Comparison of ENCODE assay signal across 8 cellular contexts in the genomic region with DNA sequence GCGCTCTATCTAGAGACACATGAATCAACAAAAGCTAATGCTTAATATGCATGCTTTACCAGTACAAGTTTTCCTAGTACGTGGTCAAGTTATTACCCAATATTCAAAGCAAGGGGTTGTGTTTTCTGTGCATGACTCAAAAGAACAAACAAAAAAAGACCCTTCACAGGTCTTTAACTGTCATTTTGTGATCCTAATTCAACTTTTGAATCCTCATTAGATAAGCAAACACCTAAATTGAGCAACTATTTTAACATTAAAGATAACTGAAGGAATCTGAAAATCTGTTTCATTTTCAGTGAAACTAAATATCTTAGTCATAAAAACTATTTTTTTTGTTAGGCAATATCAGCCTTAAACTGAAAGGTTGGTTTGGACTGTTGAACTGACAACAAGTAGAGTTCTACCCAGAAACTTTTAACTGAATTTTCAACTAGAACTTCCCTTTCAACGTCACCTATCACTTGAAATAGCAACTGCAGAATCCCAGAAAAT.
DNase-seq lines count a peak whose midpoint lies in the region; ATAC-seq lines count a peak whose summit lies in the region.

No MANE protein-coding gene starts in this region.

- DNase-seq in CD1c-positive myeloid dendritic cell (ENCODE audit: extremely low spot score) (peak; percentile 57), astrocyte of the hippocampus (ENCODE audit: low read depth, low spot score) (peak; percentile 30), DMS 273 treated with DMSO at 0.1 percent for 48 hours (lab: John Stamatoyannopoulos, UW) (no peak), COR-L47 (lab: John Stamatoyannopoulos, UW) (no peak), NCI-H1048 (lab: John Stamatoyannopoulos, UW) (no peak)
- DNase-seq in stimulated activated naive CD8-positive, alpha-beta T cell treated with anti-CD3 and anti-CD28 coated beads, Interleukin-15, Interleukin-2, amounts not matched to agents 100 U/mL and 50 U/mL, for 24 hours = no peak

- ATAC-seq in GM19467 (IDR thresholded peaks at IDR 0.05; ENCODE audit: unreplicated experiment) (peak; percentile 58), HG03520 (IDR thresholded peaks at IDR 0.05; ENCODE audit: unreplicated experiment) (peak; percentile 70)
- ATAC-seq in stimulated activated naive CD8-positive, alpha-beta T cell treated with anti-CD3 and anti-CD28 coated beads, Interleukin-15, Interleukin-2, amounts not matched to agents 100 U/mL and 50 U/mL, for 24 hours = peak; percentile 83

Comparison
In these comparisons a context has a peak if more than half of its experiments do, and no peak if none do; other contexts are left out.
1. DNase-seq: peak in CD1c-positive myeloid dendritic cell (single experiment) and astrocyte of the hippocampus (single experiment); none in stimulated activated naive CD8-positive, alpha-beta T cell treated with anti-CD3 and anti-CD28 coated beads, Interleukin-15, Interleukin-2, amounts not matched to agents 100 U/mL and 50 U/mL, for 24 hours (single experiment), DMS 273 treated with DMSO at 0.1 percent for 48 hours (single experiment), COR-L47 (single experiment) and NCI-H1048 (single experiment).
2. Peak in every context shown above with its lines, with median percentiles within 50 percentile points of each other: ATAC-seq.